In the genomic region with DNA sequence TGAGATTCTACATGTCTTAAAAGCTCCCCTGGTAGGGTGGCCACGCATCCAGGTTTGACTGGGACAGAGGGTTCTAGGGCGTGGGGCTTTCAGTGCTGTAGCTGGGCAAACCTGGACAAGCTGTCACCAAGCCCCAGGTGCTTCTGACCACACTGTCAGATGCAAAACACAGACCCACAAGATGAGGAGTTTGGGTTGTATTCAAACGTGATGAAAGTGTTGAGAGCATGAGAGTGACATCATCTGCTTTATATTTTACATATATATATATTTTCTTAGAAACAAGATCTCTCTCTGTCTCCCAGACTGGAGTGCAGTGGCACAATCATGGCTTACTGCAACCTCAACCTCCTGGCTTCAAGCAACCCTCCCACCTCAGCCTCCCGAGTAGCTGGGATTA, we compare ENCODE assay signal across 20 cellular contexts.
A peak's percentile ranks its signal among the peaks of the same experiment; 100 is the strongest.
DNase-seq lines count a peak whose midpoint lies in the region; ATAC-seq, FAIRE-seq and TF ChIP-seq lines count a peak whose summit lies in the region.
"Had no signal": no experiment of that assay in that cellular context is flagged by ENCODE, and none has a peak within 500 bp of the region (broad histone marks: within the 10 kb centered on the region; RNA-seq: fewer than 3 reads in every experiment).

No MANE protein-coding gene starts in this region.

- no peak overlapping the region for H3K4me3 ChIP-seq in GM12865 (ENCODE audit: low read depth, low read length)
- no peak overlapping the region for H3K4me3 ChIP-seq in adipocyte (ENCODE audit: low read length)

- no peaks in the 10 kb centered on the region for H3K9me3 ChIP-seq in adipocyte (ENCODE audit: control insufficient read depth, low read length)
- H3K9me3 ChIP-seq: BE2C had no signal

- no peaks in the 10 kb centered on the region for H3K36me3 ChIP-seq in adipocyte (ENCODE audit: control insufficient read depth, insufficient read depth, low read length, severe bottlenecking)
- H3K36me3 ChIP-seq: BE2C had no signal

- TF ChIP-seq CTCF in GM12865 (IDR thresholded peaks at IDR 0.05; ENCODE audit: insufficient read depth, low read depth, low read length, missing control alignments): no peak

- H3K9ac ChIP-seq in adipocyte (ENCODE audit: low read length): no peak overlapping the region

- FAIRE-seq in HTR-8/SVneo (lab: Jason Lieb, UNC): peak; percentile 74
- FAIRE-seq: GM12892, GM18507 had no signal

- H3K27me3 ChIP-seq in adipocyte (replicated peaks; ENCODE audit: control insufficient read depth, insufficient read depth, low read length): no peaks in the 10 kb centered on the region
- H3K27me3 ChIP-seq: BE2C had no signal

- H3K4me1 ChIP-seq in adipocyte (ENCODE audit: control insufficient read depth, insufficient read depth, low read length): peaks cover 8% of the 10 kb centered on the region

- DNase-seq in GM12865 (ENCODE audit: low read depth): peak; percentile 24
- no peak for DNase-seq in HTR-8/SVneo (ENCODE audit: insufficient read length, low spot score)
- peak; percentile 36 for DNase-seq in adipocyte (ENCODE audit: low read depth)
- DNase-seq in GM19238 (ENCODE audit: insufficient read length, low spot score): no peak
- no peak for DNase-seq in stimulated activated CD4-positive, alpha-beta T cell treated with anti-CD3 and anti-CD28 coated beads, Interleukin-4, amount 100 ng/mL, for 1 hour
- DNase-seq: BE2C; C1 segment of cervical spinal cord; CD4-positive, CD25-positive, alpha-beta regulatory T cell; CD8-positive, alpha-beta memory T cell; COR-L47; DMS 273 treated with DMSO at 0.1 percent for 48 hours; DMS53; DND-41; EL; GOT3; H7; KBM-7 had no signal

- no peak for ATAC-seq in HG03520 (IDR thresholded peaks at IDR 0.05; ENCODE audit: unreplicated experiment)

Comparison
In these comparisons a context has a peak if more than half of its experiments do, and no peak if none do; other contexts are left out.
1. DNase-seq: peak in GM12865 (single experiment) and adipocyte (single experiment); none in HTR-8/SVneo (single experiment), GM19238 (single experiment) and stimulated activated CD4-positive, alpha-beta T cell treated with anti-CD3 and anti-CD28 coated beads, Interleukin-4, amount 100 ng/mL, for 1 hour (single experiment).